ENCODE assay signal across 13 cellular contexts in the genomic region with DNA sequence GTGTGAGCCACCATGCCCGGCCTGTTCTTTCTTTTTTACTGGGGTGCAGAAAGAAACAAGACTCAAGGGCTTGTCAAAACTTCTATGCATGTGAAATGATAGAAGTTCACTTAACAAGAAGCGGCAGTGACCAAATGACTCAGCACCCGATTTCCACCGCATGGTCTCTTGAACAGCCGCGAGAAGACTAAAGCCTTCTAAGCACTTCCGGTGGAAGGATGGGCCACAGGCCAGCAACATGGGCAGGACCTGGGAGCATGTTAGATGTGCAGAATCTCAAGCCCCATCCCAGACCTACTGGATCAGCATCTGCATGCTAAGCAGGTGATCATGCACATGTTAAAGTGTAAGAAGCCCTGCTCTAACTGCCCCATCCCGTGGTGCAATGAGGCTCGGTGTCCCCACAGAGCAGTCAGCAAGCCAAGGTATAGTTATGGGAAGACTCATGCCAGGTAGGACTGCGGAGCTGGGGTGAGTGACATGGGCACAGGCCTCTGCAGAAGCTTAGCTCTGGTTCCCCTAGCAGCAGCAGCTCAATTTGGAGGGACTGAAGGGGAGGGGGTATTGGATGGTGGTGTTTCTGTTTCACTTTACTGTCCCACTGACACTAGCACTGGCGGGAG.
A peak's percentile ranks its signal among the peaks of the same experiment; 100 is the strongest.
DNase-seq lines count a peak whose midpoint lies in the region; ATAC-seq and TF ChIP-seq lines count a peak whose summit lies in the region.
"Had no signal": no experiment of that assay in that cellular context is flagged by ENCODE, and none has a peak within 500 bp of the region (broad histone marks: within the 10 kb centered on the region; RNA-seq: fewer than 3 reads in every experiment).

No MANE protein-coding gene starts in this region.

- peaks cover 0 to 29% (median 0%) of the 10 kb centered on the region in 4 donors for H3K27me3 ChIP-seq in esophagus squamous epithelium

- intact Hi-C loops in activated T-helper 2 cell treated with anti-CD3 and anti-CD28 coated beads, Interferon-gamma antibody, Interleukin-2, Interleukin-4, amounts not matched to agents 10 μg/mL and 5 μg/mL and 100 μg/mL, durations not matched to agents 14 hours and 24 hours and 36 hours (cut with micrococcal nuclease): loop anchor here (2.0 to 5.0 kb wide), 2 partner anchors 15 to 61 kb away; no protein-coding TSS in a partner anchor
- intact Hi-C loops in esophagus squamous epithelium (cut with DNase I): no loop called here

- no peak overlapping the region for H3K27ac ChIP-seq in esophagus squamous epithelium

- WGBS in esophagus squamous epithelium, 2 donors: 50 to 52% methylated on average over 8 to 10 of the region's 11 CpGs

- POLR2A ChIA-PET in GM10248 (lab: Yijun Ruan, JAX): no interaction called here

- TF ChIP-seq CTCF in GM10248 (IDR thresholded peaks at IDR 0.05; ENCODE audit: control extremely low read depth, extremely low read depth, low read depth, missing control alignments) (no peak), esophagus squamous epithelium (IDR thresholded peaks at IDR 0.05) (no peak)

- H3K4me3 Mint-ChIP-seq in activated T-helper 2 cell treated with anti-CD3 and anti-CD28 coated beads, Interferon-gamma antibody, Interleukin-2, Interleukin-4, amounts not matched to agents 10 μg/mL and 5 μg/mL and 100 μg/mL, durations not matched to agents 14 hours and 24 hours and 36 hours (ENCODE audit: low read depth): peak overlapping the region; percentile 35

- no peak for TF ChIP-seq POLR2A in esophagus squamous epithelium (IDR thresholded peaks at IDR 0.05)

- H3K27me3 Mint-ChIP-seq in activated T-helper 2 cell treated with anti-CD3 and anti-CD28 coated beads, Interferon-gamma antibody, Interleukin-2, Interleukin-4, amounts not matched to agents 10 μg/mL and 5 μg/mL and 100 μg/mL, durations not matched to agents 14 hours and 24 hours and 36 hours (ENCODE audit: low read depth): peaks cover 4% of the 10 kb centered on the region

- no peaks in the 10 kb centered on the region for H3K4me1 ChIP-seq in esophagus squamous epithelium

- peak overlapping the region; percentile 88 for H3K27ac Mint-ChIP-seq in activated T-helper 2 cell treated with anti-CD3 and anti-CD28 coated beads, Interferon-gamma antibody, Interleukin-2, Interleukin-4, amounts not matched to agents 10 μg/mL and 5 μg/mL and 100 μg/mL, durations not matched to agents 14 hours and 24 hours and 36 hours
- H3K27ac Mint-ChIP-seq: IgD-negative memory B cell had no signal

- no peak overlapping the region for H3K4me3 ChIP-seq in esophagus squamous epithelium

- CTCF ChIA-PET in GM10248 (lab: Yijun Ruan, JAX): interaction anchor here (0.7 to 2.0 kb wide), 5 partner anchors 8 to 17 kb away, joined by 3 to 8 read pairs (median 4); no protein-coding TSS in a partner anchor

- ATAC-seq in GM18870 (IDR thresholded peaks at IDR 0.05; ENCODE audit: unreplicated experiment) (peak; percentile 42), HG03521 (IDR thresholded peaks at IDR 0.05; ENCODE audit: unreplicated experiment) (peak; percentile 48), GM21529 (IDR thresholded peaks at IDR 0.05; ENCODE audit: unreplicated experiment) (no peak), GM21515 (IDR thresholded peaks at IDR 0.05; ENCODE audit: unreplicated experiment) (no peak)
- ATAC-seq: right cardiac atrium, Right ventricle myocardium inferior had no signal

- no peaks in the 10 kb centered on the region for H3K36me3 Mint-ChIP-seq in activated T-helper 2 cell treated with anti-CD3 and anti-CD28 coated beads, Interferon-gamma antibody, Interleukin-2, Interleukin-4, amounts not matched to agents 10 μg/mL and 5 μg/mL and 100 μg/mL, durations not matched to agents 14 hours and 24 hours and 36 hours (ENCODE audit: low read depth)
- H3K36me3 Mint-ChIP-seq: IgD-negative memory B cell had no signal

- peaks cover 42% of the 10 kb centered on the region for H3K4me1 Mint-ChIP-seq in activated T-helper 2 cell treated with anti-CD3 and anti-CD28 coated beads, Interferon-gamma antibody, Interleukin-2, Interleukin-4, amounts not matched to agents 10 μg/mL and 5 μg/mL and 100 μg/mL, durations not matched to agents 14 hours and 24 hours and 36 hours (ENCODE audit: low read depth)

- H3K36me3 ChIP-seq in esophagus squamous epithelium: no peaks in the 10 kb centered on the region

- no peaks in the 10 kb centered on the region for H3K9me3 ChIP-seq in esophagus squamous epithelium

- no peaks in the 10 kb centered on the region for H3K9me3 Mint-ChIP-seq in activated T-helper 2 cell treated with anti-CD3 and anti-CD28 coated beads, Interferon-gamma antibody, Interleukin-2, Interleukin-4, amounts not matched to agents 10 μg/mL and 5 μg/mL and 100 μg/mL, durations not matched to agents 14 hours and 24 hours and 36 hours

- peak; percentile 62 for DNase-seq in GM10248 (ENCODE audit: extremely low spot score)
- DNase-seq in activated T-helper 2 cell treated with anti-CD3 and anti-CD28 coated beads, Interferon-gamma antibody, Interleukin-2, Interleukin-4, amounts not matched to agents 10 μg/mL and 5 μg/mL and 100 μg/mL, durations not matched to agents 14 hours and 24 hours and 36 hours (ENCODE audit: low spot score): peak; percentile 32
- no peak for DNase-seq in GDM1 (lab: John Stamatoyannopoulos, UW)
- no peak for DNase-seq in esophagus squamous epithelium (lab: John Stamatoyannopoulos, UW)
- DNase-seq: COR-L47, NCI-H2171 treated with DMSO at 0.1 percent for 48 hours, right cardiac atrium had no signal

Comparison
In these comparisons a context has a peak if more than half of its experiments do, and no peak if none do; other contexts are left out.
1. DNase-seq: peak in GM10248 (single experiment) and activated T-helper 2 cell treated with anti-CD3 and anti-CD28 coated beads, Interferon-gamma antibody, Interleukin-2, Interleukin-4, amounts not matched to agents 10 μg/mL and 5 μg/mL and 100 μg/mL, durations not matched to agents 14 hours and 24 hours and 36 hours (single experiment); none in GDM1 (single experiment) and esophagus squamous epithelium (single experiment).
2. ATAC-seq: peak in GM18870 (single experiment) and HG03521 (single experiment); none in GM21529 (single experiment) and GM21515 (single experiment).